In the genomic region with DNA sequence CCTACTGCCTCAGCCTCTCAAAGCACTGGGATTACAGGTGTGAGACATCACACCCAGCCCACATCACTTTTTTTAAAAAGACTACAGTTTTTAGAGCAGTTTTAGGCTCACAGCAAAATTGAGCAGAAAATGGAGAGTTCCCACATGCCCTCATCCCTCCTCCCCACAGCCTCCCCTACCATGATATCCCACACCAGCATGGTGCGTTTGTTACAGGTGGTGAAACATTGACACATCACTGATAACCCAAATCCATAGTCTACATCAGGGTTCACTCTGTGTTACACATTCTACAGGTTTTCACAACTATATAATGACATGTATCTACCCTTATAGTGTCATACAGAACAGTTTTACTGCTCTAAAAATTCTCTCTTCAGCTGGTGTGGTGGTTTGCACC, we compare ENCODE assay signal across 24 cellular contexts.
"Had no signal": no experiment of that assay in that cellular context is flagged by ENCODE, and none has a peak within 500 bp of the region (broad histone marks: within the 10 kb centered on the region; RNA-seq: fewer than 3 reads in every experiment).

No MANE protein-coding gene starts in this region.

- H3K4me3 ChIP-seq: colonic mucosa, coronary artery, dorsolateral prefrontal cortex, esophagus muscularis mucosa, esophagus squamous epithelium, gastrocnemius medialis, gastroesophageal sphincter, heart left ventricle, heart right ventricle had no signal

- ATAC-seq: effector memory CD8-positive, alpha-beta T cell; esophagus mucosa; foreskin keratinocyte; gastrocnemius medialis; gastroesophageal sphincter; heart left ventricle; heart right ventricle had no signal

- DNase-seq: colonic mucosa; cortex of kidney; dermis blood vessel endothelial cell; dorsolateral prefrontal cortex; effector CD4-positive, alpha-beta T cell; effector CD8-positive, alpha-beta T cell; effector memory CD4-positive, alpha-beta T cell; effector memory CD8-positive, alpha-beta T cell; endodermal cell; erythroblast; esophagus squamous epithelium; foreskin fibroblast; foreskin keratinocyte; foreskin melanocyte; gastrocnemius medialis; glutamatergic neuron; head of caudate nucleus; heart left ventricle; heart right ventricle had no signal

- H3K27me3 ChIP-seq: colonic mucosa, dorsolateral prefrontal cortex, esophagus muscularis mucosa, esophagus squamous epithelium, foreskin keratinocyte, gastrocnemius medialis, gastroesophageal sphincter, heart left ventricle, heart right ventricle had no signal

- H3K27ac ChIP-seq: colonic mucosa, coronary artery, dorsolateral prefrontal cortex, epithelial cell of prostate, esophagus muscularis mucosa, esophagus squamous epithelium, foreskin keratinocyte, gastroesophageal sphincter, heart left ventricle, heart right ventricle had no signal

- H3K9me3 ChIP-seq: colonic mucosa, esophagus muscularis mucosa, esophagus squamous epithelium, gastrocnemius medialis, gastroesophageal sphincter, heart right ventricle had no signal

- H3K36me3 ChIP-seq: colonic mucosa, esophagus muscularis mucosa, esophagus squamous epithelium, gastrocnemius medialis, gastroesophageal sphincter, heart left ventricle, heart right ventricle had no signal

- H3K4me1 ChIP-seq: colonic mucosa had no signal
